In genomic region chr4:139552506-139552905, GRCh38 we compare ENCODE assay signal across 12 cellular contexts. TPM values are rescaled to one million over a fixed set of nuclear protein-coding genes. Genes with fewer than 3 reads are reported as not detected.
DNase-seq lines count a peak whose midpoint lies in the region; ATAC-seq and TF ChIP-seq lines count a peak whose summit lies in the region.
"Had no signal": no experiment of that assay in that cellular context is flagged by ENCODE, and none has a peak within 500 bp of the region (broad histone marks: within the 10 kb centered on the region; RNA-seq: fewer than 3 reads in every experiment).

No MANE protein-coding gene starts in this region.

- H3K9me3 ChIP-seq in right atrium auricular region, result no peaks in the 10 kb centered on the region
- H3K9me3 ChIP-seq: neutrophil, SJSA1 had no signal

- H3K27me3 Mint-ChIP-seq in nephron progenitor cell (ENCODE audit: low read depth, poor library complexity), result peaks cover 10% of the 10 kb centered on the region

- TF ChIP-seq CTCF in right atrium auricular region (IDR thresholded peaks at IDR 0.05) (no peak), coronary artery (IDR thresholded peaks at IDR 0.05) (no peak), nephron progenitor cell (IDR thresholded peaks at IDR 0.05) (no peak), brain microvascular endothelial cell (IDR thresholded peaks at IDR 0.05; ENCODE audit: low read depth, low read length, missing control alignments) (no peak)

- no peaks in the 10 kb centered on the region for H3K9me3 Mint-ChIP-seq in nephron progenitor cell

- in situ Hi-C loops in brain microvascular endothelial cell (cut with HindIII; ENCODE audit: low pct_ligation_motif_present, low sequenced_read_pairs), result no loop called here

- H3K27me3 ChIP-seq in right atrium auricular region, result no peaks in the 10 kb centered on the region
- H3K27me3 ChIP-seq in brain microvascular endothelial cell (replicated peaks), result no peaks in the 10 kb centered on the region

- H3K36me3 ChIP-seq in right atrium auricular region, result no peaks in the 10 kb centered on the region
- no peaks in the 10 kb centered on the region for H3K36me3 ChIP-seq in brain microvascular endothelial cell (replicated peaks)
- H3K36me3 ChIP-seq: neutrophil had no signal

- peak overlapping the region; percentile 94 for H3K27ac Mint-ChIP-seq in nephron progenitor cell

- peak overlapping the region; percentile 94 to 98 for H3K27ac ChIP-seq in right atrium auricular region
- peak overlapping the region; percentile 98 for H3K27ac ChIP-seq in coronary artery
- no peak overlapping the region for H3K27ac ChIP-seq in brain microvascular endothelial cell
- H3K27ac ChIP-seq: neutrophil, SJSA1 had no signal

- H3K4me1 Mint-ChIP-seq in nephron progenitor cell, result peaks cover 68% of the 10 kb centered on the region

- H3K36me3 Mint-ChIP-seq in nephron progenitor cell (ENCODE audit: low read depth), result peaks cover 2% of the 10 kb centered on the region

- DNase-seq in right atrium auricular region (ENCODE audit: low spot score), result no peak
- no peak for DNase-seq in Right ventricle myocardium superior
- DNase-seq in coronary artery (ENCODE audit: low spot score), result no peak
- no peak for DNase-seq in nephron progenitor cell
- DNase-seq in brain microvascular endothelial cell, result no peak
- DNase-seq in epidermal melanocyte (ENCODE audit: insufficient read length, low spot score), result no peak
- DNase-seq in occipital lobe (lab: John Stamatoyannopoulos, UW), result no peak
- DNase-seq: activated CD4-positive, alpha-beta T cell treated with anti-CD3 and anti-CD28 coated beads, Interleukin-2, amount 50 U/mL, for 48 hours; NCI-H1417 treated with DMSO at 0.1 percent for 48 hours had no signal

- peak overlapping the region; percentile 88 for H3K4me3 Mint-ChIP-seq in nephron progenitor cell

- H3K4me3 ChIP-seq in right atrium auricular region, result peak overlapping the region in 1 of 2 donors; percentile 13
- H3K4me3 ChIP-seq in coronary artery, result no peak overlapping the region
- H3K4me3 ChIP-seq in brain microvascular endothelial cell (ENCODE audit: low read depth, low read length), result no peak overlapping the region
- H3K4me3 ChIP-seq: SJSA1 had no signal

- intact Hi-C loops in Right ventricle myocardium superior (cut with DNase I), result no loop called here

- no peak for ATAC-seq in Right ventricle myocardium superior (ENCODE audit: poor library complexity)
- ATAC-seq in GM21526 (IDR thresholded peaks at IDR 0.05; ENCODE audit: low FRiP score, unreplicated experiment), result no peak

- H3K4me1 ChIP-seq in right atrium auricular region, result peaks cover 0 to 62% of the 10 kb centered on the region in 2 donors

RNA-seq across cellular contexts. Expression of gene SETD7, which starts 3.5 kb away (rescaled TPM):
- total RNA-seq in right atrium auricular region (10 to 100 TPM; 51.8 to 69.5 TPM), Right ventricle myocardium superior (46.3 TPM), occipital lobe (42.7 TPM)
